In the genomic region with DNA sequence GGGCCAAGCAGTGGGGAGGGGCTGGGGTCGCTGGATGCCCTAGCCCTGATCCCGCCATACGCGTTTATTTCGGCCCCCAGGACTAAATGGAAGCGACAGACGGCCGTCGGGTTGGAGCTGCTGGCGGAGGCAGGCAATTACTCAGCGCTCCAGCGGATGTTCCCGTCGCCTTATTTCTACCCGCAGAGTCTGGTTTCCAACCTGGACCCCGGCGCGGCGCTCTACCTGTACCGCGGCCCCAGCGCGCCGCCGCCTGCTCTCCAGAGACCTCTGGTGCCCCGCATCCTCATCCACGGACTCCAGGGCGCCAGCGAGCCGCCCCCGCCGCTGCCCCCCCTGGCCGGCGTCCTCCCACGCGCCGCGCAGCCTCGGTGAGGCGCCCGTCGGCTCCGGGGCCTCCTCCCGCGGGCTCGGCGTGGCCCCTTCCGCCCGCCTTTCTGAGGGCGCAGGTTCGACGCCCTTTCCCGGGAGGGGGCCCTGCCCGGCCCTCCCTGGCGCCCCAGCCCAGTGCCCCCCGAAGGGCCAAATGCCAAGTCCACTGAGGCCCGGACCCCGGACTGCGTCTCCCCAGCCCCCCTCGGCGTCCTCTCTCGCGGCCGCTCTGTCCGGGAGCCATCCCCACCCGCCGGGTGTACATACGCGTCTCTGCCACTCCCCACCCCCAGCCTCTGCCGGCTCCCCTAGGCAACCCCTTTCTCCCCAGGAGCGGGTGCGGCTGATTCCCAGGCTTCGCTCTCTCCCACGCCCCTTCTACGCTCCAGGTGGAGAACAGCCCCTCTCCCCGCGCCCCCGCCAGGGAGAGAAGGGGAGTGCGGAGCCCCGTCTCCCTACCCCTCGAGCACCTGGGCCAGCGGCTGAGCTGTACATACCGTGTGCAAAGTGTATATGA, we compare ENCODE assay signal across 20 cellular contexts. TPM values are rescaled to one million over a fixed set of nuclear protein-coding genes. Genes with fewer than 3 reads are reported as not detected.
A peak's percentile ranks its signal among the peaks of the same experiment; 100 is the strongest.
DNase-seq lines count a peak whose midpoint lies in the region; ATAC-seq and TF ChIP-seq lines count a peak whose summit lies in the region.
"Had no signal": no experiment of that assay in that cellular context is flagged by ENCODE, and none has a peak within 500 bp of the region (broad histone marks: within the 10 kb centered on the region; RNA-seq: fewer than 3 reads in every experiment).

No MANE protein-coding gene starts in this region.

- no peak overlapping the region for H3K14ac ChIP-seq in H9 (ENCODE audit: insufficient read depth, low read length)
- no peak overlapping the region for H3K14ac ChIP-seq in neuronal stem cell (ENCODE audit: low read length)

- H3K23me2 ChIP-seq in H9 (ENCODE audit: insufficient read length, low read depth, low read length, poor library complexity, severe bottlenecking): peaks cover 23% of the 10 kb centered on the region

- H3K79me1 ChIP-seq in H9 (ENCODE audit: insufficient read depth, low read depth, low read length, poor library complexity, severe bottlenecking) (no peaks in the 10 kb centered on the region), neuronal stem cell (ENCODE audit: low read depth, low read length) (no peaks in the 10 kb centered on the region)

- peak; percentile 14 for DNase-seq in NCI-H2227 (lab: John Stamatoyannopoulos, UW; ENCODE audit: unreplicated experiment)
- no peak for DNase-seq in NCI-H2227 treated with DMSO at 0.1 percent for 48 hours (lab: John Stamatoyannopoulos, UW)
- no peak for DNase-seq in H9
- peak; percentile 68 for DNase-seq in endodermal cell
- DNase-seq in neuronal stem cell (ENCODE audit: low spot score): no peak
- no peak for DNase-seq in effector memory CD4-positive, alpha-beta T cell
- no peak for DNase-seq in NCI-H2171 treated with DMSO at 0.1 percent for 48 hours (lab: John Stamatoyannopoulos, UW)
- DNase-seq: activated T-cell treated with anti-CD3 and anti-CD28 coated beads for 4 hours; CD4-positive, alpha-beta T cell; foreskin melanocyte; HFFc6; NCI-H2081; SHP77 had no signal

- no peak overlapping the region for H2BK20ac ChIP-seq in H9 (ENCODE audit: low read depth, low read length, poor library complexity, severe bottlenecking)

- H3K18ac ChIP-seq in H9 (ENCODE audit: insufficient read length, low read depth, low read length) (no peak overlapping the region), neuronal stem cell (ENCODE audit: low read length) (peak overlapping the region; percentile 55)

- no peak overlapping the region for H2BK120ac ChIP-seq in H9 (ENCODE audit: low read depth, low read length, poor library complexity, severe bottlenecking)
- H2BK120ac ChIP-seq in neuronal stem cell (ENCODE audit: low read depth, low read length): no peak overlapping the region

- no peak overlapping the region for H2BK12ac ChIP-seq in H9 (ENCODE audit: insufficient read length, low read depth, low read length)
- no peak overlapping the region for H2BK12ac ChIP-seq in neuronal stem cell (ENCODE audit: low read length)

- no peak overlapping the region for H2AK5ac ChIP-seq in H9 (ENCODE audit: insufficient read length, low read length)
- no peak overlapping the region for H2AK5ac ChIP-seq in neuronal stem cell (ENCODE audit: low read depth, low read length)

- H3K4me1 Mint-ChIP-seq in H9 (peaks cover 47 to 66% of the 10 kb centered on the region in 2 experiments), endodermal cell (peaks cover 39% of the 10 kb centered on the region)

- no peak overlapping the region for H4K5ac ChIP-seq in H9 (ENCODE audit: insufficient read length, low read depth, low read length)

- ATAC-seq in GM18909 (IDR thresholded peaks at IDR 0.05; ENCODE audit: poor library complexity, unreplicated experiment): no peak
- ATAC-seq: GM12878 had no signal

- H3K4me3 ChIP-seq in endodermal cell (ENCODE audit: low read length) (no peak overlapping the region), neuronal stem cell (ENCODE audit: low read length in 2 of 2) (no peak overlapping the region)
- no peak overlapping the region for H3K4me3 ChIP-seq in effector memory CD4-positive, alpha-beta T cell (ENCODE audit: insufficient read depth, low read depth, low read length, poor library complexity, severe bottlenecking)
- H3K4me3 ChIP-seq: cardiac muscle cell, GM12878 had no signal

- H3K4me3 Mint-ChIP-seq in H9: peak overlapping the region; percentile 51 to 71
- H3K4me3 Mint-ChIP-seq in endodermal cell: peak overlapping the region; percentile 24
- H3K4me3 Mint-ChIP-seq: CD4-positive, alpha-beta T cell; HFFc6; T-helper 2 cell treated with Interferon-gamma antibody and Interleukin-4, amounts not matched to agents 5 μg/mL and 100 μg/mL, for 36 hours had no signal

- H3K56ac ChIP-seq in H9 (ENCODE audit: insufficient read length, low read depth, low read length): no peak overlapping the region

- H4K91ac ChIP-seq in H9 (ENCODE audit: insufficient read length, low read depth, low read length) (no peak overlapping the region), neuronal stem cell (ENCODE audit: low read depth, low read length, poor library complexity) (no peak overlapping the region)

- H3K23ac ChIP-seq in H9 (ENCODE audit: insufficient read length, low read depth, low read length) (no peak overlapping the region), neuronal stem cell (ENCODE audit: low read depth, low read length, poor library complexity) (peak overlapping the region; percentile 70)

- H3K36me3 ChIP-seq in endodermal cell (ENCODE audit: control insufficient read depth, insufficient read depth, low read length): peaks cover 8% of the 10 kb centered on the region
- H3K36me3 ChIP-seq in neuronal stem cell (replicated peaks in 1 of 2; ENCODE audit: control insufficient read depth in 2 of 2, insufficient read depth in 2 of 2, low read length in 2 of 2): peaks cover under 1 to 8% of the 10 kb centered on the region in 2 donors
- peaks cover 3% of the 10 kb centered on the region for H3K36me3 ChIP-seq in effector memory CD4-positive, alpha-beta T cell (ENCODE audit: control insufficient read depth, insufficient read depth, low read length)

- no peak overlapping the region for H3K27ac ChIP-seq in H9 (ENCODE audit: insufficient read length, low read depth, low read length)
- H3K27ac ChIP-seq in endodermal cell (ENCODE audit: low read depth, low read length): no peak overlapping the region
- no peak overlapping the region for H3K27ac ChIP-seq in neuronal stem cell (replicated peaks; ENCODE audit: low read length)
- H3K27ac ChIP-seq in effector memory CD4-positive, alpha-beta T cell (ENCODE audit: insufficient read depth, low read length, poor library complexity, severe bottlenecking): no peak overlapping the region
- H3K27ac ChIP-seq: cardiac muscle cell had no signal

- H3K27ac Mint-ChIP-seq in H9: no peak overlapping the region
- no peak overlapping the region for H3K27ac Mint-ChIP-seq in endodermal cell
- H3K27ac Mint-ChIP-seq: CD4-positive, alpha-beta T cell; HFFc6; progenitor cell of endocrine pancreas; T-helper 2 cell treated with Interferon-gamma antibody and Interleukin-4, amounts not matched to agents 5 μg/mL and 100 μg/mL, for 36 hours had no signal

- H3K4me1 ChIP-seq in H9 (ENCODE audit: insufficient read depth, low read length) (peaks cover 7% of the 10 kb centered on the region; the same call in 1 of the 2 replicates), endodermal cell (ENCODE audit: control insufficient read depth, insufficient read depth, low read length) (peaks cover 11% of the 10 kb centered on the region), neuronal stem cell (ENCODE audit: control insufficient read depth in 2 of 2, insufficient read depth in 1 of 2, low read depth in 1 of 2, low read length in 2 of 2) (peaks cover 6 to 17% of the 10 kb centered on the region in 2 donors)
- H3K4me1 ChIP-seq in effector memory CD4-positive, alpha-beta T cell (ENCODE audit: control insufficient read depth, insufficient read depth, low read length, poor library complexity, severe bottlenecking): no peaks in the 10 kb centered on the region

- no peak overlapping the region for H3T11ph ChIP-seq in H9 (ENCODE audit: low read length)

- H3K36me3 Mint-ChIP-seq in H9 (ENCODE audit: insufficient read depth in 1 of 3, low read depth in 3 of 3) (peaks cover 0 to 11% (median 2%) of the 10 kb centered on the region in 3 experiments; a peak in 3 of 7 replicates), endodermal cell (ENCODE audit: low read depth) (peaks cover 8% of the 10 kb centered on the region)

- no peaks in the 10 kb centered on the region for H3K9me3 ChIP-seq in H9 (ENCODE audit: control insufficient read depth, low read depth, low read length)
- no peaks in the 10 kb centered on the region for H3K9me3 ChIP-seq in endodermal cell (ENCODE audit: control insufficient read depth, low read length)
- H3K9me3 ChIP-seq in neuronal stem cell (replicated peaks in 1 of 2; ENCODE audit: control insufficient read depth in 2 of 2, insufficient read depth in 1 of 2, low read depth in 1 of 2, low read length in 2 of 2): peaks cover 0 to 2% of the 10 kb centered on the region in 2 donors
- H3K9me3 ChIP-seq in effector memory CD4-positive, alpha-beta T cell (ENCODE audit: control insufficient read depth, low read length): no peaks in the 10 kb centered on the region

- TF ChIP-seq CTCF in H9 (conservative IDR thresholded peaks at IDR 0.05) (0 out of 3 replicates have a peak, but pooled peaks have one; percentile 16), endodermal cell (conservative IDR thresholded peaks at IDR 0.05) (peak; percentile 26)

- no peaks in the 10 kb centered on the region for H3K79me2 ChIP-seq in H9 (ENCODE audit: insufficient read depth, low read length)

- no peak overlapping the region for H4K8ac ChIP-seq in H9 (replicated peaks; ENCODE audit: insufficient read length, low read depth, low read length)
- H4K8ac ChIP-seq in neuronal stem cell (ENCODE audit: low read depth, low read length): no peak overlapping the region

- H3K9ac ChIP-seq in H9 (ENCODE audit: extremely low read depth, insufficient read length, low read length) (no peak overlapping the region), endodermal cell (ENCODE audit: extremely low read depth, low read length, poor library complexity, severe bottlenecking) (no peak overlapping the region), neuronal stem cell (ENCODE audit: low read depth, low read length, poor library complexity) (no peak overlapping the region)

- H3K9me3 Mint-ChIP-seq in H9 (peaks cover 3% of the 10 kb centered on the region in 2 experiments; a peak in 2 of 5 replicates), endodermal cell (no peaks in the 10 kb centered on the region)
- H3K9me3 Mint-ChIP-seq: CD4-positive, alpha-beta T cell; HFFc6; T-helper 2 cell treated with Interferon-gamma antibody and Interleukin-4, amounts not matched to agents 5 μg/mL and 100 μg/mL, for 36 hours had no signal

- H3K27me3 ChIP-seq in H9 (ENCODE audit: insufficient read depth, low read length) (peaks cover 78% of the 10 kb centered on the region), endodermal cell (ENCODE audit: control insufficient read depth, insufficient read depth, low read length, poor library complexity, severe bottlenecking) (peaks cover 84% of the 10 kb centered on the region), neuronal stem cell (ENCODE audit: control insufficient read depth in 3 of 3, insufficient read depth in 3 of 3, low read depth in 1 of 3, low read length in 3 of 3) (peaks cover 61 to 77% (median 75%) of the 10 kb centered on the region in 3 experiments)
- peaks cover 51% of the 10 kb centered on the region for H3K27me3 ChIP-seq in effector memory CD4-positive, alpha-beta T cell (replicated peaks; ENCODE audit: control insufficient read depth, insufficient read depth, low read length, poor library complexity, severe bottlenecking)

- H3K4ac ChIP-seq in H9 (ENCODE audit: low read depth, low read length) (no peak overlapping the region), neuronal stem cell (ENCODE audit: low read length) (no peak overlapping the region)

- H2BK5ac ChIP-seq in H9 (ENCODE audit: insufficient read length, low read length) (no peak overlapping the region), neuronal stem cell (ENCODE audit: low read length) (no peak overlapping the region)

- no peaks in the 10 kb centered on the region for H4K20me1 ChIP-seq in H9 (ENCODE audit: control insufficient read depth, insufficient read depth, insufficient read length)

- H2AFZ ChIP-seq in H9 (ENCODE audit: low read length) (no peak overlapping the region), neuronal stem cell (ENCODE audit: low read length) (no peak overlapping the region)

- H3K4me2 ChIP-seq in H9 (ENCODE audit: insufficient read depth, insufficient read length, low read length): peak overlapping the region; percentile 52
- H3K4me2 ChIP-seq in neuronal stem cell (ENCODE audit: insufficient read depth, low read length, poor library complexity, severe bottlenecking): no peak overlapping the region

- no CpG with 5 or more reads among the region's 83 CpGs for whole genome bisulfite sequencing in H9 (ENCODE audit: extremely low coverage, insufficient read length, low lambda C conversion rate)
- WGBS in endodermal cell (ENCODE audit: insufficient coverage in 1 of 2, insufficient read length in 1 of 2), 2 experiments: 1 to 3% methylated on average over 29 to 83 of the region's 83 CpGs
- no CpG with 5 or more reads among the region's 83 CpGs for WGBS in neuronal stem cell (ENCODE audit: extremely low coverage in 2 of 2, insufficient read length in 2 of 2, insufficient replicate concordance in 1 of 2), 2 donors

- H2BK15ac ChIP-seq in H9 (ENCODE audit: low read depth, low read length) (no peak overlapping the region), neuronal stem cell (ENCODE audit: low read length) (no peak overlapping the region)

- H3K27me3 Mint-ChIP-seq in H9 (ENCODE audit: low read depth) (peaks cover 89% of the 10 kb centered on the region), endodermal cell (ENCODE audit: insufficient read depth) (peaks cover 83% of the 10 kb centered on the region)

RNA-seq across cellular contexts. Expression of gene BARHL1, which starts 7.0 kb away (rescaled TPM):
- total RNA-seq in H9 (2021): not detected in 2 replicates
- total RNA-seq in endodermal cell: not detected
- 5.0 TPM for polyA plus RNA-seq in endodermal cell (2013, experiment 1 of 2)
- polyA plus RNA-seq in endodermal cell (2013, experiment 2 of 2): 4.5 TPM
- 0.08 TPM for polyA plus RNA-seq in neuronal stem cell (2013, experiment 1 of 2)
- 0.10 TPM for polyA plus RNA-seq in neuronal stem cell (2013, experiment 2 of 2)
- total RNA-seq: A172; cardiac muscle cell; CD4-positive, alpha-beta T cell; GM12878; HFFc6; kidney epithelial cell; progenitor cell of endocrine pancreas had no signal
- polyA plus RNA-seq: cardiac muscle cell, GM12878 had no signal

Comparison
In these comparisons a context has a peak if more than half of its experiments do, and no peak if none do; other contexts are left out.
1. DNase-seq: peak in NCI-H2227 (single experiment) and endodermal cell (single experiment); none in NCI-H2227 treated with DMSO at 0.1 percent for 48 hours (single experiment), H9 (single experiment), neuronal stem cell (single experiment), effector memory CD4-positive, alpha-beta T cell (0 of 3) and NCI-H2171 treated with DMSO at 0.1 percent for 48 hours (single experiment).